In the genomic region with DNA sequence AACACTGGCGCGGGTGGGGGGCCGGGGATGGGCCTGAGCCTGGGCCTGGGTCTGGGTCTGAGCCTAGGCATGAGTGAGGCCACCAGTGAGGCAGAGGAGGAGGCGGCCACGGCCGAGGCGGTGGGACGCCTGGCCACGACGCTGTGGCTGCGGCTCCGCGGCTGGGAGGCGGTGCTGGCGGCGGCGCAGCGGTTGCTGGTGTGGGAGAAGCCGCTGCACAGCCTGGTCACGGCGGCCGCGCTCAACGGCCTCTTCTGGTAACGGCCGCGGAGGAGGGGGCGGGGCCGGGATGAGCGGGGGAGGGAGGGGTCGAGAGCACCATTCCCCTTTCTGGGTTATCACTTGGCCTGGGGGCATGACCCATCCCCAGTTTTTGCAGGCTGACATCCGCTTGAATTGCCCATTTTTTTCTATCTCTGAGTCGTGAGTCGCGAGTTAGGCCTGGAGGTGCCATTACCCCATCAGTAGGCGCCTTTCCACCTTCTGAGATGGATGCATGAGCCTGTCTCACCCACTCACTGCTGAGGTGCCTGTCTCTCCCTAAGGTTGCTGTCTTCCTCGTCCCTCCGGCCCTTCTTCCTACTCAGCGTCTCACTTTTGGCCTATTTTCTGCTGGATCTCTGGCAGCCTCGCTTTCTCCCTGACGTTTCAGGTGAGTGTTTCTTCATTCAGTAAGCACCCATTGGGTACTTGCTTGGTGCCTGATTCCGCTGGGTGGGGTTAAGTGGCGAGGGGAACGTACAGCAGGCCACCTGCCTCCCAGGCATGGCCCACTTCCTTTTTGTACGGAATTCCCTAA, we compare ENCODE assay signal across 8 cellular contexts. TPM values are rescaled to one million over a fixed set of nuclear protein-coding genes. Genes with fewer than 3 reads are reported as not detected.
DNase-seq lines count a peak whose midpoint lies in the region; ATAC-seq, FAIRE-seq and TF ChIP-seq lines count a peak whose summit lies in the region.

No MANE protein-coding gene starts in this region.

- no peak overlapping the region for H2AFZ ChIP-seq in OCI-LY1 (ENCODE audit: low read length)

- no peaks in the 10 kb centered on the region for H4K20me1 ChIP-seq in OCI-LY1 (ENCODE audit: insufficient read depth, low read length)

- H3K4me3 ChIP-seq in OCI-LY1 (ENCODE audit: low read depth, low read length, poor library complexity, severe bottlenecking) (peak overlapping the region; percentile 91), cardiac muscle cell (peak overlapping the region; percentile 49)

- H3K4me2 ChIP-seq in OCI-LY1 (ENCODE audit: low read length): peak overlapping the region; percentile 91

- H3K4me1 ChIP-seq in OCI-LY1 (ENCODE audit: insufficient read depth, low read length, severe bottlenecking): peaks cover 25% of the 10 kb centered on the region
- H3K4me1 ChIP-seq in cardiac muscle cell (ENCODE audit: low read depth): peaks cover 4% of the 10 kb centered on the region

- H3K79me2 ChIP-seq in OCI-LY1 (ENCODE audit: insufficient read depth, low read length): peaks cover 8% of the 10 kb centered on the region; the same call in 1 of the 2 replicates

- no peak for TF ChIP-seq CTCF in OCI-LY1 (IDR thresholded peaks at IDR 0.05; ENCODE audit: low read length)
- no peak for TF ChIP-seq CTCF in cardiac muscle cell (IDR thresholded peaks at IDR 0.05; ENCODE audit: low read depth, low read length)
- TF ChIP-seq CTCF in D721Med (IDR thresholded peaks at IDR 0.05; ENCODE audit: insufficient read depth, missing control alignments): no peak

- no peaks in the 10 kb centered on the region for H3K9me3 ChIP-seq in OCI-LY1 (ENCODE audit: low read length)
- H3K9me3 ChIP-seq in cardiac muscle cell (ENCODE audit: low read depth): no peaks in the 10 kb centered on the region

- no peaks in the 10 kb centered on the region for H3K27me3 Mint-ChIP-seq in activated naive CD4-positive, alpha-beta T cell treated with anti-CD3 and anti-CD28 coated beads, Interleukin-2, amount 50 U/mL, for 24 hours

- H3K36me3 Mint-ChIP-seq in activated naive CD4-positive, alpha-beta T cell treated with anti-CD3 and anti-CD28 coated beads, Interleukin-2, amount 50 U/mL, for 24 hours: peaks cover 10% of the 10 kb centered on the region

- H3K4me3 Mint-ChIP-seq in activated naive CD4-positive, alpha-beta T cell treated with anti-CD3 and anti-CD28 coated beads, Interleukin-2, amount 50 U/mL, for 24 hours: peak overlapping the region; percentile 92

- H3K27ac ChIP-seq in OCI-LY1 (ENCODE audit: low read depth, low read length, poor library complexity, severe bottlenecking): peak overlapping the region; percentile 14
- peak overlapping the region; percentile 93 for H3K27ac ChIP-seq in cardiac muscle cell

- H3K9ac ChIP-seq in OCI-LY1 (ENCODE audit: low read length): peak overlapping the region; percentile 89

- no peaks in the 10 kb centered on the region for H3K9me2 ChIP-seq in OCI-LY1 (ENCODE audit: low read depth, low read length)

- no peaks in the 10 kb centered on the region for H3K9me3 Mint-ChIP-seq in activated naive CD4-positive, alpha-beta T cell treated with anti-CD3 and anti-CD28 coated beads, Interleukin-2, amount 50 U/mL, for 24 hours

- ATAC-seq in HG02798 (IDR thresholded peaks at IDR 0.05; ENCODE audit: poor library complexity, unreplicated experiment): peak; percentile 24

- peaks cover 72% of the 10 kb centered on the region for H3K4me1 Mint-ChIP-seq in activated naive CD4-positive, alpha-beta T cell treated with anti-CD3 and anti-CD28 coated beads, Interleukin-2, amount 50 U/mL, for 24 hours

- H3F3A ChIP-seq in OCI-LY1 (ENCODE audit: insufficient read depth, low read length): no peaks in the 10 kb centered on the region; the same call in 1 of the 2 replicates

- H3K36me3 ChIP-seq in OCI-LY1 (ENCODE audit: insufficient read depth, low read length): peaks cover 53% of the 10 kb centered on the region
- H3K36me3 ChIP-seq in cardiac muscle cell: peaks cover 33% of the 10 kb centered on the region

- no peak for FAIRE-seq in D721Med (lab: Jason Lieb, UNC)

- H3K27ac Mint-ChIP-seq in activated naive CD4-positive, alpha-beta T cell treated with anti-CD3 and anti-CD28 coated beads, Interleukin-2, amount 50 U/mL, for 24 hours: peak overlapping the region; percentile 95

- peak; percentile 36 for DNase-seq in NCI-H345 (lab: John Stamatoyannopoulos, UW)
- no peak for DNase-seq in NCI-H345 treated with DMSO at 0.1 percent for 48 hours (lab: John Stamatoyannopoulos, UW; ENCODE audit: unreplicated experiment)
- DNase-seq in cardiac muscle cell (ENCODE audit: low read depth in 1 of 2, low spot score in 1 of 2): peak; percentile 47 to 69
- peak; percentile 22 for DNase-seq in pons (ENCODE audit: low spot score)
- no peak for DNase-seq in D721Med (ENCODE audit: insufficient read length, low spot score)

- H3K27me3 ChIP-seq in OCI-LY1 (ENCODE audit: insufficient read depth, low read length): no peaks in the 10 kb centered on the region
- no peaks in the 10 kb centered on the region for H3K27me3 ChIP-seq in cardiac muscle cell

RNA-seq across cellular contexts. Expression of gene RETREG2, which starts 0.5 kb away (rescaled TPM):
- total RNA-seq in cardiac muscle cell: 72.0 and 74.0 TPM in 2 replicates
- polyA plus RNA-seq in cardiac muscle cell: 77.6 and 101 TPM in 2 replicates

RNA-seq across cellular contexts. Expression of gene CNPPD1, which starts 1.9 kb away (rescaled TPM):
- 42.1 and 42.6 TPM in 2 replicates for total RNA-seq in cardiac muscle cell
- polyA plus RNA-seq in cardiac muscle cell: 70.2 and 81.9 TPM in 2 replicates

RNA-seq across cellular contexts. Expression of gene SLC23A3, which starts 8.7 kb away (rescaled TPM):
- total RNA-seq in cardiac muscle cell: 0.09 TPM in 1 of 2 replicates, not detected in the other
- polyA plus RNA-seq in cardiac muscle cell: 0.11 TPM in 1 of 2 replicates, not detected in the other

RNA-seq across cellular contexts. Expression of gene NHEJ1, which starts 18.0 kb away (rescaled TPM):
- 8.4 and 12.9 TPM in 2 replicates for total RNA-seq in cardiac muscle cell
- 7.7 and 9.4 TPM in 2 replicates for polyA plus RNA-seq in cardiac muscle cell

RNA-seq across cellular contexts. Expression of gene ZFAND2B, which starts 28.0 kb away (rescaled TPM):
- total RNA-seq in cardiac muscle cell: 32.6 and 35.4 TPM in 2 replicates
- polyA plus RNA-seq in cardiac muscle cell: 49.0 and 54.8 TPM in 2 replicates

Comparison
In these comparisons a context has a peak if more than half of its experiments do, and no peak if none do; other contexts are left out.
1. DNase-seq: peak in NCI-H345 (single experiment), cardiac muscle cell (2 of 2) and pons (single experiment); none in NCI-H345 treated with DMSO at 0.1 percent for 48 hours (single experiment) and D721Med (single experiment).